Comparison of ENCODE assay signal across 20 cellular contexts in the genomic region with DNA sequence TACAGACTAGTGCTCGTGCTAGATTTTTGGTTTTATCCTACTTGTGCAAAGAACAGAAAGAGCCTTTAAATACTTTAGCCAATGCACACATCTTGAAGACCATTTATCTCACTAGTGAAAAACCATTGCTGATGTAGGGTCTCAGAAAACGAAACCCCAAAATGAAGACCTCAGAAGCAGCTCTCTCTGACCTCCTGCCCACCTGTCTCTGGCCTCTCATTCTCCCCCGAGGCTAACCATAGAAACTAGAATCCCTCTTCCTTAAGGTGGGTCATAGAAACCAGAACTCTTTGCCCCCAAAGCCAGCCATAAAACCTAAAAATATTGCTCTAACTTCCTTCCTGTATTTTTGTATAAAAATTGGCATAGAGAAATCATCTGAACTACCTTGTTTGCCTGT.
"Had no signal": no experiment of that assay in that cellular context is flagged by ENCODE, and none has a peak within 500 bp of the region (broad histone marks: within the 10 kb centered on the region; RNA-seq: fewer than 3 reads in every experiment).

No MANE protein-coding gene starts in this region.

- ATAC-seq: activated CD8-positive, alpha-beta memory T cell treated with anti-CD3 and anti-CD28 coated beads, Interleukin-2, amount 10 ng/mL, durations not matched to agents 7 days and 5 days; activated T-helper 17 cell treated with anti-CD3 and anti-CD28 coated beads, Interleukin-2, amount 50 U/mL, for 72 hours had no signal

- H3K36me3 Mint-ChIP-seq: activated CD8-positive, alpha-beta memory T cell treated with anti-CD3 and anti-CD28 coated beads, Interleukin-2, amount 10 ng/mL, durations not matched to agents 7 days and 5 days; brain had no signal

- DNase-seq: activated B cell treated with CpG ODN at 0.5 μM for 24 hours; activated CD4-positive, alpha-beta memory T cell treated with anti-CD3 and anti-CD28 coated beads, Interleukin-2, amount 10 ng/mL, durations not matched to agents 7 days and 5 days; activated CD4-positive, alpha-beta T cell treated with anti-CD3 and anti-CD28 coated beads for 4 hours; activated CD8-positive, alpha-beta memory T cell treated with anti-CD3 and anti-CD28 coated beads, Interleukin-2, amount 10 ng/mL, durations not matched to agents 7 days and 5 days; activated naive CD4-positive, alpha-beta T cell treated with anti-CD3 and anti-CD28 coated beads for 36 hours; activated T-cell treated with anti-CD3 and anti-CD28 coated beads, Interleukin-2, amount 50 U/mL, for 1 hour; caudate nucleus; foreskin melanocyte; glutamatergic neuron; hypothalamus; midbrain; posterior cingulate gyrus; retina; stimulated activated CD8-positive, alpha-beta memory T cell treated with anti-CD3 and anti-CD28 coated beads, Interleukin-4, amount 100 ng/mL, for 48 hours; stimulated activated naive CD4-positive, alpha-beta T cell; T-helper 9 cell; thyroid gland had no signal

- H3K4me3 Mint-ChIP-seq: activated B cell treated with CpG ODN at 0.5 μM for 24 hours; activated CD4-positive, alpha-beta memory T cell treated with anti-CD3 and anti-CD28 coated beads, Interleukin-2, amount 10 ng/mL, durations not matched to agents 7 days and 5 days; activated CD8-positive, alpha-beta memory T cell treated with anti-CD3 and anti-CD28 coated beads, Interleukin-2, amount 10 ng/mL, durations not matched to agents 7 days and 5 days; activated naive CD4-positive, alpha-beta T cell treated with anti-CD3 and anti-CD28 coated beads for 36 hours; activated T-helper 17 cell treated with anti-CD3 and anti-CD28 coated beads, Interleukin-2, amount 50 U/mL, for 72 hours; brain; nephron had no signal

- H3K9me3 Mint-ChIP-seq: activated CD4-positive, alpha-beta memory T cell treated with anti-CD3 and anti-CD28 coated beads, Interleukin-2, amount 10 ng/mL, durations not matched to agents 7 days and 5 days; activated naive CD4-positive, alpha-beta T cell treated with anti-CD3 and anti-CD28 coated beads for 36 hours; activated T-helper 17 cell treated with anti-CD3 and anti-CD28 coated beads, Interleukin-2, amount 50 U/mL, for 72 hours had no signal

- H3K27ac Mint-ChIP-seq: activated B cell treated with CpG ODN at 0.5 μM for 24 hours; activated CD4-positive, alpha-beta memory T cell treated with anti-CD3 and anti-CD28 coated beads, Interleukin-2, amount 10 ng/mL, durations not matched to agents 7 days and 5 days; activated CD8-positive, alpha-beta memory T cell treated with anti-CD3 and anti-CD28 coated beads, Interleukin-2, amount 10 ng/mL, durations not matched to agents 7 days and 5 days; activated naive CD4-positive, alpha-beta T cell treated with anti-CD3 and anti-CD28 coated beads for 36 hours; activated T-helper 17 cell treated with anti-CD3 and anti-CD28 coated beads, Interleukin-2, amount 50 U/mL, for 72 hours; brain had no signal

- H3K4me1 Mint-ChIP-seq: activated B cell treated with CpG ODN at 0.5 μM for 24 hours; activated CD4-positive, alpha-beta memory T cell treated with anti-CD3 and anti-CD28 coated beads, Interleukin-2, amount 10 ng/mL, durations not matched to agents 7 days and 5 days; activated CD8-positive, alpha-beta memory T cell treated with anti-CD3 and anti-CD28 coated beads, Interleukin-2, amount 10 ng/mL, durations not matched to agents 7 days and 5 days; activated T-helper 17 cell treated with anti-CD3 and anti-CD28 coated beads, Interleukin-2, amount 50 U/mL, for 72 hours had no signal
